Comparison of ENCODE assay signal across 13 cellular contexts in the genomic region with DNA sequence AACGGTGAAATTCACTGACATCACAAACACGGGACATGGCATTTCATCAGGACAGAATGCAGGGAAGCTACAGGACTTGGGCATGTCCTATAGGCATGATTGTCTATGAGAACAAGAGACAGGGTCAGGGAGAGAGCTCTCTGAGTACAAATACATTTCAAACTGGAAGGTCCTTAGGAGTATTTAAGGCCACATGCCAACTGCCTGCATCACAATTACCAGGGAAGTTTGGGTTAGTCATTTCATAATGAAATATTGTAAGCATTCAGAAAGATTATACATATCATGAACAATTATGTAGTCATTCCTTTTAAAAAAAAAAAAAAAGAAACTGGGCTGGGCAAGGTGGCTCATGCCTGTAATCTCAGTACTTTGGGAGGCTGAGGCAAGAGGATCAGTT.
DNase-seq lines count a peak whose midpoint lies in the region; FAIRE-seq and TF ChIP-seq lines count a peak whose summit lies in the region.
"Had no signal": no experiment of that assay in that cellular context is flagged by ENCODE, and none has a peak within 500 bp of the region (broad histone marks: within the 10 kb centered on the region; RNA-seq: fewer than 3 reads in every experiment).

No MANE protein-coding gene starts in this region.

- peak overlapping the region; percentile 81 for H3K9ac ChIP-seq in skeletal muscle satellite cell (ENCODE audit: low read depth, low read length)

- H3K27me3 ChIP-seq in skeletal muscle satellite cell (ENCODE audit: control insufficient read depth, insufficient read depth, low read length): no peaks in the 10 kb centered on the region
- H3K27me3 ChIP-seq in WERI-Rb-1 (ENCODE audit: insufficient read depth, low read depth, severe bottlenecking): no peaks in the 10 kb centered on the region
- H3K27me3 ChIP-seq: gastroesophageal sphincter had no signal

- peak overlapping the region; percentile 86 for H3K27ac ChIP-seq in epithelial cell of prostate
- H3K27ac ChIP-seq in coronary artery: peak overlapping the region in 1 of 2 donors; percentile 26
- no peak overlapping the region for H3K27ac ChIP-seq in WERI-Rb-1
- H3K27ac ChIP-seq: left ventricle myocardium inferior had no signal

- no peaks in the 10 kb centered on the region for H3K9me3 ChIP-seq in skeletal muscle satellite cell (replicated peaks; ENCODE audit: low read length)
- no peaks in the 10 kb centered on the region for H3K9me3 ChIP-seq in WERI-Rb-1 (ENCODE audit: severe bottlenecking)
- H3K9me3 ChIP-seq: gastroesophageal sphincter, left ventricle myocardium inferior had no signal

- peak; percentile 84 for FAIRE-seq in RCC 7860 (lab: Jason Lieb, UNC)
- FAIRE-seq: urothelium cell line had no signal

- H3K4me3 ChIP-seq in skeletal muscle satellite cell (ENCODE audit: low read length) (peak overlapping the region; percentile 22), coronary artery (no peak overlapping the region), WERI-Rb-1 (ENCODE audit: low read depth, low read length) (no peak overlapping the region)
- H3K4me3 ChIP-seq: gastroesophageal sphincter, left ventricle myocardium inferior had no signal

- DNase-seq in EL (peak; percentile 92), RCC 7860 (ENCODE audit: low spot score) (peak; percentile 89), epithelial cell of prostate (ENCODE audit: low read depth, low spot score) (peak; percentile 73), coronary artery (ENCODE audit: low spot score) (no peak), WERI-Rb-1 (no peak), iPS-NIHi11 (ENCODE audit: low spot score) (no peak)
- DNase-seq in central memory CD4-positive, alpha-beta T cell: no peak
- DNase-seq: activated CD8-positive, alpha-beta memory T cell treated with anti-CD3 and anti-CD28 coated beads, Interleukin-2, amount 50 U/mL, for 4 hours; left ventricle myocardium inferior; T1000 had no signal

- peaks cover 21% of the 10 kb centered on the region for H3K36me3 ChIP-seq in skeletal muscle satellite cell (ENCODE audit: insufficient read depth, low read length)
- H3K36me3 ChIP-seq in WERI-Rb-1: no peaks in the 10 kb centered on the region

- TF ChIP-seq CTCF in coronary artery (IDR thresholded peaks at IDR 0.05): no peak
- TF ChIP-seq CTCF in WERI-Rb-1 (IDR thresholded peaks at IDR 0.05; ENCODE audit: low read depth, low read length): no peak

- peaks cover 64% of the 10 kb centered on the region for H3K4me1 ChIP-seq in skeletal muscle satellite cell (ENCODE audit: control insufficient read depth, insufficient read depth, low read length)

- peak overlapping the region; percentile 67 for H3K4me2 ChIP-seq in skeletal muscle satellite cell (ENCODE audit: low read length)

Comparison
In these comparisons a context has a peak if more than half of its experiments do, and no peak if none do; other contexts are left out.
1. DNase-seq: peak in EL (single experiment), RCC 7860 (single experiment) and epithelial cell of prostate (single experiment); none in coronary artery (single experiment), WERI-Rb-1 (single experiment), central memory CD4-positive, alpha-beta T cell (single experiment) and iPS-NIHi11 (single experiment).